Comparison of ENCODE assay signal across 27 cellular contexts in the genomic region with DNA sequence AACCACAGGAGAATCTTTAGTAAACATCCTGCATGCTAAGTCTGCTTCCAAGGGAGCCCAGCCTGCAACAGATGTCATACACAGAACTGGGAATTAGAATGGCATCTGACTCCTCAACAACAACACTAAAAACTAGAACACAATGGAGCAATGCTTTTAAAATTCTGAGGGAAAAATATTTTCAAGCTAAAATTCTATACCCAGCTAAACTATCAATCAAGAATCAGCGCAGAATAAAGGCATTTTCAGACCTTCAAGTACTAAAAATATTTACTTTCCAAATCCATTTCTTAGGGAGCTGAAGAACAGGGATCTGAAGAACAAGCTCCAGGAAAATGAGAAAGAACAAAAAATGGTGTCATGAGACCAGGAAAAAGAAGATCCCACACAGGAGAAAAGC. TPM values are rescaled to one million over a fixed set of nuclear protein-coding genes. Genes with fewer than 3 reads are reported as not detected.
"Had no signal": no experiment of that assay in that cellular context is flagged by ENCODE, and none has a peak within 500 bp of the region (broad histone marks: within the 10 kb centered on the region; RNA-seq: fewer than 3 reads in every experiment).

No MANE protein-coding gene starts in this region.

- DNase-seq: stimulated activated CD4-positive, alpha-beta T cell treated with anti-CD3 and anti-CD28 coated beads, Interleukin-2, amount 100 ng/mL, for 48 hours; stimulated activated CD4-positive, alpha-beta T cell treated with anti-CD3 and anti-CD28 coated beads, Interleukin-4, amount 100 ng/mL, for 1 hour; stimulated activated CD4-positive, alpha-beta T cell treated with anti-CD3 and anti-CD28 coated beads, Interleukin-4, amount 100 ng/mL, for 24 hours; stimulated activated CD4-positive, alpha-beta T cell treated with anti-CD3 and anti-CD28 coated beads, Interleukin-4, amount 100 ng/mL, for 4 hours; stimulated activated CD8-positive, alpha-beta memory T cell treated with anti-CD3 and anti-CD28 coated beads, Interleukin-4, amount 100 ng/mL, for 48 hours; stimulated activated naive B cell treated with anti-CD40 and anti-IgM and Interleukin-4, amounts not matched to agents 10 μg/mL and 1 μg/mL and 100 μg/mL, for 72 hours; stimulated activated naive CD4-positive, alpha-beta T cell; stimulated activated naive CD4-positive, alpha-beta T cell treated with Interleukin-2 at 50 U/mL for 16 hours; stimulated activated naive CD8-positive, alpha-beta T cell treated with anti-CD3 and anti-CD28 coated beads, Interleukin-15, amount 100 ng/mL, for 72 hours; stimulated activated naive CD8-positive, alpha-beta T cell treated with anti-CD3 and anti-CD28 coated beads, Interleukin-15, Interleukin-2, amounts not matched to agents 100 U/mL and 50 U/mL, for 24 hours; stomach; substantia nigra; testis; thyroid gland; tibial artery; transverse colon; trophoblast cell; upper lobe of left lung; upper lobe of right lung; uterus had no signal

- H3K27ac ChIP-seq: stomach, suprapubic skin, testis, thoracic aorta, thyroid gland, tibial artery, tibial nerve, transverse colon, upper lobe of left lung, upper lobe of right lung, uterus, vagina had no signal

- FAIRE-seq: urothelium cell line had no signal

- H3K4me1 ChIP-seq: suprapubic skin, testis, thyroid gland, tibial artery, tibial nerve, transverse colon, upper lobe of left lung, upper lobe of right lung, uterus, vagina had no signal

- H3K9me3 ChIP-seq: testis, thoracic aorta, thyroid gland, upper lobe of right lung, uterus, vagina had no signal

- H3K27me3 ChIP-seq: testis, thyroid gland, tibial nerve, upper lobe of left lung, upper lobe of right lung, uterus, vagina had no signal

- H3K36me3 ChIP-seq: stomach, suprapubic skin, thoracic aorta, thyroid gland, tibial artery, tibial nerve, transverse colon, upper lobe of left lung, upper lobe of right lung, uterus, vagina had no signal

- H3K4me3 ChIP-seq: stomach, suprapubic skin, testis, thoracic aorta, thyroid gland, tibial artery, tibial nerve, transverse colon, upper lobe of left lung, upper lobe of right lung, uterus, vagina had no signal

- ATAC-seq: stimulated activated effector memory CD8-positive, alpha-beta T cell treated with anti-CD3 and anti-CD28 coated beads, Interleukin-12 subunit alpha, Interleukin-12 subunit beta, amount 100 ng/mL, for 72 hours; stimulated activated memory B cell treated with anti-CD40 and anti-IgM and Interleukin-4, amounts not matched to agents 10 μg/mL and 1 μg/mL and 100 μg/mL, for 72 hours; stimulated activated naive B cell treated with anti-CD40 and anti-IgM and Interleukin-4, amounts not matched to agents 10 μg/mL and 1 μg/mL and 100 μg/mL, for 72 hours; stimulated activated naive CD8-positive, alpha-beta T cell treated with anti-CD3 and anti-CD28 coated beads, Interleukin-15, amount 100 ng/mL, for 72 hours; stimulated activated naive CD8-positive, alpha-beta T cell treated with anti-CD3 and anti-CD28 coated beads, Interleukin-15, Interleukin-2, amounts not matched to agents 100 U/mL and 50 U/mL, for 24 hours; upper lobe of right lung had no signal

RNA-seq across cellular contexts. Expression of a gene that starts 46.9 kb away (rescaled TPM):
- total RNA-seq: transverse colon had no signal
